29 cellular contexts compared by ENCODE assay signal in genomic region chr14:33237102-33237501, GRCh38.
"Had no signal": no experiment of that assay in that cellular context is flagged by ENCODE, and none has a peak within 500 bp of the region (broad histone marks: within the 10 kb centered on the region; RNA-seq: fewer than 3 reads in every experiment).

No MANE protein-coding gene starts in this region.

- H3K4me2 ChIP-seq: neural progenitor cell had no signal

- H3K9me3 ChIP-seq: adrenal gland, breast epithelium, heart left ventricle, lower lobe of right lung, thoracic aorta, uterus had no signal

- FAIRE-seq: endothelial cell of umbilical vein had no signal

- H3K79me2 ChIP-seq: parathyroid adenoma had no signal

- H3K4me1 ChIP-seq: adrenal gland, breast epithelium, heart left ventricle, lower lobe of right lung, neural progenitor cell, parathyroid adenoma, uterus had no signal

- DNase-seq: activated CD4-positive, alpha-beta T cell treated with anti-CD3 and anti-CD28 coated beads for 4 hours; activated CD4-positive, alpha-beta T cell treated with anti-CD3 and anti-CD28 coated beads, Interleukin-2, amount 50 U/mL, for 4 hours; activated CD4-positive, CD25-positive, alpha-beta regulatory T cell; activated effector memory CD4-positive, alpha-beta T cell treated with Interleukin-2 at 50 U/mL for 16 hours; activated naive CD4-positive, alpha-beta T cell treated with anti-CD3 and anti-CD28 coated beads for 36 hours; activated naive CD8-positive, alpha-beta T cell treated with anti-CD3 and anti-CD28 coated beads for 36 hours; adrenal gland; central memory CD4-positive, alpha-beta T cell; foreskin fibroblast; heart left ventricle; hypothalamus; kidney glomerular epithelial cell; lower lobe of right lung; mesenchymal stem cell; natural killer cell; occipital lobe; right cardiac atrium; stimulated activated CD4-positive, alpha-beta T cell treated with anti-CD3 and anti-CD28 coated beads, Interleukin-12 subunit alpha, Interleukin-12 subunit beta, amount 100 ng/mL, for 4 hours; stimulated activated CD4-positive, alpha-beta T cell treated with anti-CD3 and anti-CD28 coated beads, Interleukin-4, amount 100 ng/mL, for 24 hours; T-cell; uterus had no signal

- H3K36me3 ChIP-seq: adrenal gland, breast epithelium, heart left ventricle, lower lobe of right lung, neural progenitor cell, thoracic aorta, uterus had no signal

- H3K27ac ChIP-seq: adrenal gland, breast epithelium, heart left ventricle, lower lobe of right lung, neural progenitor cell, parathyroid adenoma, skin epidermis, thoracic aorta, uterus had no signal

- ATAC-seq: heart left ventricle; left lobe of liver; lower lobe of right lung; natural killer cell; right cardiac atrium; stimulated activated effector memory CD8-positive, alpha-beta T cell treated with anti-CD3 and anti-CD28 coated beads, Interleukin-12 subunit alpha, Interleukin-12 subunit beta, amount 100 ng/mL, for 72 hours; T-cell had no signal

- H2AFZ ChIP-seq: neural progenitor cell, parathyroid adenoma had no signal

- H3K9ac ChIP-seq: neural progenitor cell, parathyroid adenoma had no signal

- H3K4me3 ChIP-seq: adrenal gland, breast epithelium, heart left ventricle, lower lobe of right lung, neural progenitor cell, skin epidermis, thoracic aorta, uterus had no signal

- H3K27me3 ChIP-seq: adrenal gland, breast epithelium, heart left ventricle, neural progenitor cell, uterus had no signal
